23 cellular contexts compared by ENCODE assay signal in the genomic region with DNA sequence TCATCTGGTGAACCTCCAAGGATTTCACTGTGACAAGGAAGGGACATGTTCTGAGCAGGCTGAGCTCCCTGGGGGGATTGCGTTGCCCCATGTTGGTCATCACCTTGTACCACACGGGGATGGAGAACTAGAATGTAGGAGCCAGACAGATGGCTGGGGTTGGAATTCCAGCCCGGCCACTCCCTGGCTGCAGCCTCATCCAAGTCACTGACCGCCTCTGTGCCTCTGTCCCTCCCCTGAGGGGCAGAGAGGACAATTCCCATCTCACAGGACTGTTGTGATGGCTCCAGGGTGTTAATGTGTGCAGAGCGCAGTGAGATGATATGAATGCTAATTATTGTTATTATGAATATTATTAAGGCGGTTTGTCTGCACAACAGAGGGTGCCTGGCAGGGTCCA.
"Had no signal": no experiment of that assay in that cellular context is flagged by ENCODE, and none has a peak within 500 bp of the region (broad histone marks: within the 10 kb centered on the region; RNA-seq: fewer than 3 reads in every experiment).

No MANE protein-coding gene starts in this region.

- H3K27ac ChIP-seq: gastroesophageal sphincter, heart left ventricle, parathyroid adenoma, right atrium auricular region, spleen, tibial nerve, WERI-Rb-1 had no signal

- DNase-seq: activated CD4-positive, alpha-beta memory T cell treated with anti-CD3 and anti-CD28 coated beads for 36 hours; activated CD4-positive, alpha-beta T cell treated with anti-CD3 and anti-CD28 coated beads, Interleukin-2, amount 10 ng/mL, durations not matched to agents 24 days and 14 days; activated CD8-positive, alpha-beta memory T cell treated with anti-CD3 and anti-CD28 coated beads, Interleukin-2, amount 50 U/mL, for 4 hours; activated gamma-delta T cell treated with Interleukin-2 at 50 U/mL for 16 hours; activated naive CD4-positive, alpha-beta T cell treated with anti-CD3 and anti-CD28 coated beads, Interleukin-2, amount 50 U/mL, for 16 hours; activated T-cell treated with anti-CD3 and anti-CD28 coated beads, Interleukin-2, amount 50 U/mL, for 24 hours; amniotic stem cell; central memory CD4-positive, alpha-beta T cell; effector memory CD8-positive, alpha-beta T cell; heart left ventricle; naive thymus-derived CD4-positive, alpha-beta T cell; spleen; stimulated activated naive CD4-positive, alpha-beta T cell; T-helper 17 cell; T1000; WERI-Rb-1 had no signal

- H2AFZ ChIP-seq: parathyroid adenoma had no signal

- H3K4me1 ChIP-seq: breast epithelium, gastroesophageal sphincter, heart left ventricle, parathyroid adenoma, right atrium auricular region, spleen, tibial nerve had no signal

- H3K9ac ChIP-seq: parathyroid adenoma had no signal

- H3K27me3 ChIP-seq: breast epithelium, gastroesophageal sphincter, heart left ventricle, right atrium auricular region, spleen, tibial nerve had no signal

- H3K79me2 ChIP-seq: parathyroid adenoma had no signal

- H3K9me3 ChIP-seq: breast epithelium, gastroesophageal sphincter, heart left ventricle, right atrium auricular region, spleen, tibial nerve had no signal

- ATAC-seq: activated CD4-positive, CD25-positive, alpha-beta regulatory T cell treated with anti-CD3 and anti-CD28 coated beads, Interleukin-2, amount 50 U/mL, for 24 hours; activated T-helper 17 cell treated with anti-CD3 and anti-CD28 coated beads, Interleukin-2, amount 50 U/mL, for 72 hours; effector memory CD8-positive, alpha-beta T cell; gastroesophageal sphincter; naive thymus-derived CD4-positive, alpha-beta T cell; T-helper 17 cell had no signal

- H3K36me3 ChIP-seq: breast epithelium had no signal

- H3K4me3 ChIP-seq: breast epithelium, gastroesophageal sphincter, heart left ventricle, right atrium auricular region, spleen, tibial nerve had no signal
